ENCODE assay signal across 8 cellular contexts in genomic region chr17:996554-997344, GRCh38. TPM values are rescaled to one million over a fixed set of nuclear protein-coding genes. Genes with fewer than 3 reads are reported as not detected.
DNase-seq lines count a peak whose midpoint lies in the region; ATAC-seq and TF ChIP-seq lines count a peak whose summit lies in the region.

Gene TIMM22, plus strand, starts transcription at chr17:997129. Its CDS starts 14 bp downstream, at chr17:997143.

- peak; percentile 98 for DNase-seq in DMS53 (lab: John Stamatoyannopoulos, UW)
- peak; percentile 83 for DNase-seq in OCI-M2 (lab: John Stamatoyannopoulos, UW; ENCODE audit: unreplicated experiment)
- peak; percentile 86 for DNase-seq in activated T-cell treated with anti-CD3 and anti-CD28 coated beads for 4 hours
- peak; percentile 92 for DNase-seq in epithelial cell of prostate (ENCODE audit: low read depth, low spot score)
- peak; percentile 94 for DNase-seq in mucosa of gallbladder (ENCODE audit: low spot score)
- peak; percentile 82 to 83 for DNase-seq in stimulated activated CD8-positive, alpha-beta memory T cell treated with anti-CD3 and anti-CD28 coated beads, Interleukin-4, amount 100 ng/mL, for 4 hours (ENCODE audit: low read depth in 2 of 2, low spot score in 1 of 2)

- peak; percentile 95 for TF ChIP-seq RAD21 in Ishikawa (IDR thresholded peaks at IDR 0.05; ENCODE audit: low read depth)

- H3K27ac ChIP-seq in epithelial cell of prostate: peak within 1 kb of the TSS; percentile 81

- peak; percentile 88 for TF ChIP-seq EP300 in Ishikawa (IDR thresholded peaks at IDR 0.05; ENCODE audit: borderline replicate concordance)

- ATAC-seq in GM21576 (IDR thresholded peaks at IDR 0.05; ENCODE audit: unreplicated experiment): peak; percentile 89

TF ChIP-seq in Ishikawa, 13 proteins besides CTCF, POLR2A, EP300 and RAD21:
- TF ChIP-seq CEBPB (IDR thresholded peaks at IDR 0.05) (peak; percentile 53; the same call in 1 of the 2 replicates), ZBTB7A (IDR thresholded peaks at IDR 0.05; ENCODE audit: low read depth) (no peak), NFIC (IDR thresholded peaks at IDR 0.05) (0 out of 2 replicates have a peak, but pooled peaks have one; percentile 15), MAX (IDR thresholded peaks at IDR 0.05) (peak; percentile 99), TEAD4 (IDR thresholded peaks at IDR 0.05) (peak; percentile 43), REST (IDR thresholded peaks at IDR 0.05; ENCODE audit: low read depth) (no peak), TCF12 (IDR thresholded peaks at IDR 0.05; ENCODE audit: low read depth) (peak; percentile 78), FOXM1 (IDR thresholded peaks at IDR 0.05; ENCODE audit: borderline replicate concordance, low read depth) (no peak), USF1 (IDR thresholded peaks at IDR 0.05) (peak; percentile 92), CREB1 (IDR thresholded peaks at IDR 0.05; ENCODE audit: low read depth) (peak; percentile 67; the same call in 1 of the 2 replicates), YY1 (IDR thresholded peaks at IDR 0.05; ENCODE audit: low read depth) (peak; percentile 99), TAF1 (IDR thresholded peaks at IDR 0.05; ENCODE audit: low read depth) (peak; percentile 99), EGR1 (IDR thresholded peaks at IDR 0.05) (peak; percentile 64)

RNA-seq across cellular contexts. Expression of gene TIMM22, which starts in this region (rescaled TPM):
- 9.1 TPM for total RNA-seq in mucosa of gallbladder

Comparison
In these comparisons a context has a peak if more than half of its experiments do, and no peak if none do; other contexts are left out.
1. Peak in every context shown above with its lines: DNase-seq, ATAC-seq and H3K27ac ChIP-seq.